12 cellular contexts compared by ENCODE assay signal in the genomic region with DNA sequence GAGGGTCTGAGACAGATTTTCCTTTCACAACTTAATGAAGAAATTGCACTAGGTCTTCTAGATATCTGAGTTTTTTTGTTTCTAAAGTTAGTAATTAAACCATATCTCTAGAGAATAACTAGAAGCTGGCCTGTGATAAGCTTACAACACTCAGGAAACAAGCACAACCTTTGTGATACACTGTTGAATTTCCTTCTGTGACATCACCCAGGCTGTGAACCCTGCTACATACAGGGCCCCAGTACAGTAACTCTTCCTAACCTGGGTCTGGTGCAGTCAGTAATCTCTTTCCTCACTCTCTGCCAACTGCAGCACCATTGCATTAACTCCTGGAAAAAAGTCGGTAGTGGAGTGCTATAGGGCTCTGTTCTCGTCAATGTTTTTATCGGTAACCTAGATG. TPM values are rescaled to one million over a fixed set of nuclear protein-coding genes. Genes with fewer than 3 reads are reported as not detected.
"Had no signal": no experiment of that assay in that cellular context is flagged by ENCODE, and none has a peak within 500 bp of the region (broad histone marks: within the 10 kb centered on the region; RNA-seq: fewer than 3 reads in every experiment).

No MANE protein-coding gene starts in this region.

- H3K9me3 ChIP-seq: gastrocnemius medialis, heart left ventricle, upper lobe of left lung had no signal

- H3K27ac ChIP-seq: gastrocnemius medialis, heart left ventricle, upper lobe of left lung had no signal

- H3K27me3 ChIP-seq: gastrocnemius medialis, upper lobe of left lung had no signal

- H3K4me3 ChIP-seq: gastrocnemius medialis, heart left ventricle, upper lobe of left lung had no signal

- ATAC-seq: activated T-helper 17 cell treated with anti-CD3 and anti-CD28 coated beads, Interleukin-2, amount 50 U/mL, for 72 hours; gastrocnemius medialis; heart left ventricle; natural killer cell; T-cell had no signal

- H3K4me1 ChIP-seq: gastrocnemius medialis, heart left ventricle had no signal

- FAIRE-seq: bronchial epithelial cell had no signal

- H3K36me3 ChIP-seq: gastrocnemius medialis, heart left ventricle, upper lobe of left lung had no signal

- DNase-seq: activated CD4-positive, CD25-positive, alpha-beta regulatory T cell treated with anti-CD3 and anti-CD28 coated beads, Interleukin-2, amount 50 U/mL, for 72 hours; activated naive CD4-positive, alpha-beta T cell treated with Interleukin-2 at 50 U/mL for 16 hours; aorta; gastrocnemius medialis; heart left ventricle; natural killer cell; right cardiac atrium; T-cell; T-helper 9 cell; upper lobe of left lung had no signal

RNA-seq across cellular contexts. Expression of a gene that starts 10.6 kb away (rescaled TPM):
- total RNA-seq: activated T-helper 17 cell treated with anti-CD3 and anti-CD28 coated beads, Interleukin-2, amount 50 U/mL, for 72 hours; bronchial epithelial cell; gastrocnemius medialis; natural killer cell; T-cell had no signal
- polyA plus RNA-seq: heart left ventricle had no signal
